ENCODE assay signal across 1 cellular context in the genomic region with DNA sequence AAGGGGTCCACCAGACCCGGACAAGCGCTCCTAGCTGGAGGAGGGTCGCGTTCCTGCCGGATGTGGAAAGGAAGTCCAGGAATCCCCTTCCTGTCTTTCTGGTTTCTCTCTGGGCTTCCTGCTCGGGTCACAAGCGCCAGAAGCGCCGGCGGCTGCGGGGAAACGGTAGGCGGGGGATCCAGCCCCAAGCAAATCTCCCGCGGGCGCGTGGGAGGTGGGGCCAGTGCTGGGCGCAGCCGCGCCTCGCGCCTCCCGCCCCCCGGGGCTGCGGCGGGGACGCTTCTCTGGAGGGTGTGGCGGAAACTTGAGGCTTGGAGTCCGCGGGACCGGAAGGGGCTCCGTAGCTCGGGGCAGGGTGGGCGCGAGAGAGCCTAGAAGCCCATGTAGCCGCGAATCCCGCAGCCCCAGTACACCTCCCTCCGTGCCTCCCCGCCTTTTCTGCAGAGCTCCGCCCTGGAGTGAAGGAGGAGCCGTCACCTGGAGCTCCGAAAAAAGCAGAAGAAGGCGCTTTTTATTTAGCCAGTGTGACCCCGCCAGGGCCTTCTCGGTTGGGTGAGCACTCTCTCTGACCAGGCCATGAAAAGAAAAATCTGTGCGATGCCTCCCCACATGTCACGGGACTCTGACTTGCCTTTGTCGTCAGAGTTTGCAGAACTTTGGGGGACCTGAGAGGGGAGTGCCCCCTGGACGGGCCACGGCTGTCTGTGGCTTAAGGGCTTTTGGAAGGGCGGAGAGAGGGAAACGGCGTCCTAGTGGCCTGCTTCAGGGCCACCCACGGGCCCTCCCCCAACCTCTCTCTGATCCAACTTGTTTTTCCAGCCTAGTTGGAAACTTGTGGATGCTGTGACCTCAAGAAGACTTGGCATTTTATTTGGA.
TF ChIP-seq lines count a peak whose summit lies in the region.

No MANE protein-coding gene starts in this region.

TF ChIP-seq in K562, 482 proteins besides CTCF, POLR2A, EP300 and RAD21 (continued from another document and continues in another):
- TF ChIP-seq AFF1 (IDR thresholded peaks at IDR 0.05; ENCODE audit: low read depth in 1 of 2, partially characterized antibody in 2 of 2) (peak in 1 of 2 experiments; percentile 46), ATF1 (CRISPR knock-in tag; IDR thresholded peaks at IDR 0.05) (no peak), ATF1 (tag; IDR thresholded peaks at IDR 0.05) (peak; percentile 58), NRF1 (conservative IDR thresholded peaks at IDR 0.05 in 1 of 2, IDR thresholded peaks at IDR 0.05 in 1 of 2) (peak; percentile 86 to 89), FUS (optimal IDR thresholded peaks at IDR 0.05; ENCODE audit: low read depth, low read length) (no peak), SETDB1 (IDR thresholded peaks at IDR 0.05; ENCODE audit: low read length) (no peak), TAF9B (IDR thresholded peaks at IDR 0.05; ENCODE audit: partially characterized antibody) (peak; percentile 38), PHF21A (IDR thresholded peaks at IDR 0.05; ENCODE audit: borderline replicate concordance, low read depth) (peak; percentile 74; the same call in 1 of the 2 replicates), ZNF175 (CRISPR knock-in tag; IDR thresholded peaks at IDR 0.05; ENCODE audit: low read depth) (no peak), MAZ (CRISPR knock-in tag; conservative IDR thresholded peaks at IDR 0.05 in 1 of 2, IDR thresholded peaks at IDR 0.05 in 1 of 2) (peak; percentile 68 to 83), HDGF (IDR thresholded peaks at IDR 0.05) (no peak), HDAC1 (IDR thresholded peaks at IDR 0.05) (peak in 1 of 2 experiments; percentile 42; a peak in 2 of 4 replicates), ZC3H8 (IDR thresholded peaks at IDR 0.05) (no peak), ZBTB9 (CRISPR knock-in tag; IDR thresholded peaks at IDR 0.05) (0 out of 2 replicates have a peak, but pooled peaks have one; percentile 10), ZFPM2 (CRISPR knock-in tag; IDR thresholded peaks at IDR 0.05) (no peak), IRF9 (tag; IDR thresholded peaks at IDR 0.05) (no peak), HNRNPK (IDR thresholded peaks at IDR 0.05; ENCODE audit: low read depth, low read length, poor library complexity, severe bottlenecking) (no peak), CCNT2 (IDR thresholded peaks at IDR 0.05; ENCODE audit: borderline replicate concordance, extremely low read depth, insufficient read length, low read depth, low read length) (peak; percentile 89), ZBTB34 (CRISPR knock-in tag; IDR thresholded peaks at IDR 0.05) (no peak), RB1 (IDR thresholded peaks at IDR 0.05; ENCODE audit: low read depth) (peak; percentile 67), RBM17 (IDR thresholded peaks at IDR 0.05; ENCODE audit: borderline replicate concordance, low read depth, low read length) (no peak), ARID2 (IDR thresholded peaks at IDR 0.05) (no peak), SMARCB1 (IDR thresholded peaks at IDR 0.05; ENCODE audit: insufficient read length, low read depth) (no peak), ZNF121 (CRISPR knock-in tag; conservative IDR thresholded peaks at IDR 0.05) (no peak), RCOR1 (IDR thresholded peaks at IDR 0.05; ENCODE audit: borderline replicate concordance in 1 of 2, low read depth in 2 of 2, low read length in 2 of 2) (peak in 1 of 2 experiments; percentile 43; a peak in 2 of 4 replicates), ZNF584 (CRISPR knock-in tag; IDR thresholded peaks at IDR 0.05; ENCODE audit: low read depth) (no peak), ZNF174 (CRISPR knock-in tag; IDR thresholded peaks at IDR 0.05) (no peak), POLR3A (IDR thresholded peaks at IDR 0.05; ENCODE audit: borderline replicate concordance, extremely low read depth, insufficient read depth, insufficient read length) (no peak), RBFOX2 (IDR thresholded peaks at IDR 0.05; ENCODE audit: low read depth, low read length) (peak; percentile 86), PHTF2 (CRISPR knock-in tag; IDR thresholded peaks at IDR 0.05) (no peak), ESRRA (IDR thresholded peaks at IDR 0.05; ENCODE audit: borderline replicate concordance, low read depth) (no peak)
- TF ChIP-seq, protein P1, sequence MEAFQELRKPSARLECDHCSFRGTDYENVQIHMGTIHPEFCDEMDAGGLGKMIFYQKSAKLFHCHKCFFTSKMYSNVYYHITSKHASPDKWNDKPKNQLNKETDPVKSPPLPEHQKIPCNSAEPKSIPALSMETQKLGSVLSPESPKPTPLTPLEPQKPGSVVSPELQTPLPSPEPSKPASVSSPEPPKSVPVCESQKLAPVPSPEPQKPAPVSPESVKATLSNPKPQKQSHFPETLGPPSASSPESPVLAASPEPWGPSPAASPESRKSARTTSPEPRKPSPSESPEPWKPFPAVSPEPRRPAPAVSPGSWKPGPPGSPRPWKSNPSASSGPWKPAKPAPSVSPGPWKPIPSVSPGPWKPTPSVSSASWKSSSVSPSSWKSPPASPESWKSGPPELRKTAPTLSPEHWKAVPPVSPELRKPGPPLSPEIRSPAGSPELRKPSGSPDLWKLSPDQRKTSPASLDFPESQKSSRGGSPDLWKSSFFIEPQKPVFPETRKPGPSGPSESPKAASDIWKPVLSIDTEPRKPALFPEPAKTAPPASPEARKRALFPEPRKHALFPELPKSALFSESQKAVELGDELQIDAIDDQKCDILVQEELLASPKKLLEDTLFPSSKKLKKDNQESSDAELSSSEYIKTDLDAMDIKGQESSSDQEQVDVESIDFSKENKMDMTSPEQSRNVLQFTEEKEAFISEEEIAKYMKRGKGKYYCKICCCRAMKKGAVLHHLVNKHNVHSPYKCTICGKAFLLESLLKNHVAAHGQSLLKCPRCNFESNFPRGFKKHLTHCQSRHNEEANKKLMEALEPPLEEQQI (IDR thresholded peaks at IDR 0.05), result peak; percentile 42; the same call in 1 of the 2 replicates
- TF ChIP-seq, protein P2, sequence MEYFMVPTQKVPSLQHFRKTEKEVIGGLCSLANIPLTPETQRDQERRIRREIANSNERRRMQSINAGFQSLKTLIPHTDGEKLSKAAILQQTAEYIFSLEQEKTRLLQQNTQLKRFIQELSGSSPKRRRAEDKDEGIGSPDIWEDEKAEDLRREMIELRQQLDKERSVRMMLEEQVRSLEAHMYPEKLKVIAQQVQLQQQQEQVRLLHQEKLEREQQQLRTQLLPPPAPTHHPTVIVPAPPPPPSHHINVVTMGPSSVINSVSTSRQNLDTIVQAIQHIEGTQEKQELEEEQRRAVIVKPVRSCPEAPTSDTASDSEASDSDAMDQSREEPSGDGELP (CRISPR knock-in tag; IDR thresholded peaks at IDR 0.05; ENCODE audit: borderline replicate concordance), result peak; percentile 71
